In genomic region chrX:153305941-153306464, GRCh38 we compare ENCODE assay signal across 1 cellular context.
TF ChIP-seq lines count a peak whose summit lies in the region.

No MANE protein-coding gene starts in this region.

TF ChIP-seq in HEK293, 187 proteins besides CTCF, POLR2A, EP300 and RAD21 (continued from another document):
- TF ChIP-seq EGR2 (tag by site-specific recombination; IDR thresholded peaks at IDR 0.05; ENCODE audit: low read depth) (peak; percentile 90), ZFHX2 (tag by site-specific recombination; conservative IDR thresholded peaks at IDR 0.05) (peak; percentile 86), ZNF202 (tag by site-specific recombination; IDR thresholded peaks at IDR 0.05; ENCODE audit: borderline replicate concordance) (no peak), ZNF792 (tag by site-specific recombination; IDR thresholded peaks at IDR 0.05) (no peak)
